Comparison of ENCODE assay signal across 22 cellular contexts in the genomic region with DNA sequence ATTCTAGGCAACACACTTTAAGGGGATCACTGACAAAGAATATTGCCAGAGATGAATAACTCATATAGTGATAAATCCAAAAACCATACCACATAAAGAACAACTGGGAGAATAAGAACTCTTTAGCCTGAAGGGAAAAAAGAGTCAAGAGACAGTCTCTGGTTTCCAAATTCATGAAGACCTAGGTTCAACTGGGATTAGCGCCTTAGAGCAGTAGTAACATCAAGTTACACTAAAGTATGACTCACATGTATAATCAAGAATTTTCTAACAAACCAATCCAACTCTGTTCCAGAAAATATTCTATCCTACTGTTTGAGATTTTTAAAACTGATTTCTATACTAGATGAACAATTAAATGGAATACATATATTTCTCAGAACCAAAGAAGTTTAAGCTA.
DNase-seq lines count a peak whose midpoint lies in the region; ATAC-seq and TF ChIP-seq lines count a peak whose summit lies in the region.
"Had no signal": no experiment of that assay in that cellular context is flagged by ENCODE, and none has a peak within 500 bp of the region (broad histone marks: within the 10 kb centered on the region; RNA-seq: fewer than 3 reads in every experiment).

No MANE protein-coding gene starts in this region.

- no peaks in the 10 kb centered on the region for H3K9me3 Mint-ChIP-seq in activated naive CD8-positive, alpha-beta T cell treated with anti-CD3 and anti-CD28 coated beads, Interleukin-2, amount 50 U/mL, for 24 hours
- H3K9me3 Mint-ChIP-seq: CD4-positive, alpha-beta T cell; CD8-positive, alpha-beta memory T cell; GM23338; H9 had no signal

- no peaks in the 10 kb centered on the region for H3K27me3 Mint-ChIP-seq in activated naive CD8-positive, alpha-beta T cell treated with anti-CD3 and anti-CD28 coated beads, Interleukin-2, amount 50 U/mL, for 24 hours
- H3K27me3 Mint-ChIP-seq: CD4-positive, alpha-beta T cell had no signal

- H3K4me1 ChIP-seq in psoas muscle: peaks cover 13% of the 10 kb centered on the region
- H3K4me1 ChIP-seq: A549; BE2C; BLaER1 treated with 17β-estradiol and CSF1 and Interleukin-3, amounts not matched to agents 10 nM and 100 nM had no signal

- peak; percentile 45 for DNase-seq in LHCN-M2 (ENCODE audit: low read depth)
- peak; percentile 29 for DNase-seq in iris pigment epithelial cell (ENCODE audit: low read depth)
- DNase-seq in psoas muscle: no peak
- no peak for DNase-seq in activated naive CD8-positive, alpha-beta T cell treated with anti-CD3 and anti-CD28 coated beads, Interleukin-2, amount 50 U/mL, for 24 hours
- DNase-seq in activated effector memory CD4-positive, alpha-beta T cell treated with Interleukin-2 at 50 U/mL for 16 hours: no peak
- no peak for DNase-seq in DMS 273 treated with DMSO at 0.1 percent for 48 hours (lab: John Stamatoyannopoulos, UW)
- DNase-seq: 8988T; ACHN; AML-193; BE2C; CD4-positive, alpha-beta T cell; CD8-positive, alpha-beta memory T cell; DMS53; DMS79 treated with DMSO at 0.1 percent for 48 hours; GF-D8; H9 had no signal

- H3K4me3 Mint-ChIP-seq in activated naive CD8-positive, alpha-beta T cell treated with anti-CD3 and anti-CD28 coated beads, Interleukin-2, amount 50 U/mL, for 24 hours: no peak overlapping the region
- H3K4me3 Mint-ChIP-seq: CD14-positive monocyte; CD4-positive, alpha-beta T cell; CD8-positive, alpha-beta memory T cell; GM23338; H9 had no signal

- WGBS in psoas muscle, 3 donors: 0 to 54% (median 44%) methylated on average over 1 of the region's 1 CpG

- no peak for TF ChIP-seq CTCF in psoas muscle (IDR thresholded peaks at IDR 0.05)

- ATAC-seq in psoas muscle (peak in 3 of 4 donors; percentile 54 to 67 (median 59)), GM19397 (IDR thresholded peaks at IDR 0.05; ENCODE audit: unreplicated experiment) (no peak)
- ATAC-seq in activated naive CD8-positive, alpha-beta T cell treated with anti-CD3 and anti-CD28 coated beads, Interleukin-2, amount 50 U/mL, for 24 hours: no peak
- ATAC-seq: A549, GM23338, HCT116 had no signal

- peak overlapping the region; percentile 44 for H3K27ac ChIP-seq in psoas muscle
- H3K27ac ChIP-seq: A549; BLaER1 treated with 17β-estradiol and CSF1 and Interleukin-3, amounts not matched to agents 10 nM and 100 nM had no signal

- H3K36me3 Mint-ChIP-seq in activated naive CD8-positive, alpha-beta T cell treated with anti-CD3 and anti-CD28 coated beads, Interleukin-2, amount 50 U/mL, for 24 hours (ENCODE audit: low read depth): peaks cover 74% of the 10 kb centered on the region

- no peaks in the 10 kb centered on the region for H3K9me3 ChIP-seq in psoas muscle
- H3K9me3 ChIP-seq: A549, BE2C had no signal

- intact Hi-C loops in psoas muscle (cut with DNase I): loop anchor here (10.0 kb wide), 1 partner anchor 88 kb away; no protein-coding TSS in a partner anchor

- peaks cover 7 to 57% of the 10 kb centered on the region in 2 donors for H3K36me3 ChIP-seq in psoas muscle (ENCODE audit: insufficient read depth in 1 of 2, low read depth in 1 of 2)
- H3K36me3 ChIP-seq: BE2C had no signal

- H3K4me1 Mint-ChIP-seq in activated naive CD8-positive, alpha-beta T cell treated with anti-CD3 and anti-CD28 coated beads, Interleukin-2, amount 50 U/mL, for 24 hours: no peaks in the 10 kb centered on the region
- H3K4me1 Mint-ChIP-seq: CD14-positive monocyte had no signal

- H3K27ac Mint-ChIP-seq in activated naive CD8-positive, alpha-beta T cell treated with anti-CD3 and anti-CD28 coated beads, Interleukin-2, amount 50 U/mL, for 24 hours: no peak overlapping the region
- H3K27ac Mint-ChIP-seq: CD4-positive, alpha-beta T cell; GM23338 had no signal

- H3K4me3 ChIP-seq in psoas muscle: no peak overlapping the region
- H3K4me3 ChIP-seq: A549; BLaER1 treated with 17β-estradiol and CSF1 and Interleukin-3, amounts not matched to agents 10 nM and 100 nM; GM23338 had no signal

- H3K27me3 ChIP-seq in psoas muscle (ENCODE audit: insufficient read depth in 3 of 3, low read length in 2 of 3): no peaks in the 10 kb centered on the region
- H3K27me3 ChIP-seq: BE2C; BLaER1 treated with 17β-estradiol and CSF1 and Interleukin-3, amounts not matched to agents 10 nM and 100 nM had no signal

Comparison
In these comparisons a context has a peak if more than half of its experiments do, and no peak if none do; other contexts are left out.
1. DNase-seq: peak in LHCN-M2 (single experiment) and iris pigment epithelial cell (single experiment); none in psoas muscle (0 of 2), activated naive CD8-positive, alpha-beta T cell treated with anti-CD3 and anti-CD28 coated beads, Interleukin-2, amount 50 U/mL, for 24 hours (single experiment), activated effector memory CD4-positive, alpha-beta T cell treated with Interleukin-2 at 50 U/mL for 16 hours (single experiment) and DMS 273 treated with DMSO at 0.1 percent for 48 hours (single experiment).
2. ATAC-seq: peak in psoas muscle (3 of 4); none in activated naive CD8-positive, alpha-beta T cell treated with anti-CD3 and anti-CD28 coated beads, Interleukin-2, amount 50 U/mL, for 24 hours (single experiment) and GM19397 (single experiment).